11 cellular contexts compared by ENCODE assay signal in genomic region chr2:218992703-218993344, GRCh38. TPM values are rescaled to one million over a fixed set of nuclear protein-coding genes. Genes with fewer than 3 reads are reported as not detected.
DNase-seq lines count a peak whose midpoint lies in the region; ATAC-seq, FAIRE-seq and TF ChIP-seq lines count a peak whose summit lies in the region.
"Had no signal": no experiment of that assay in that cellular context is flagged by ENCODE, and none has a peak within 500 bp of the region (broad histone marks: within the 10 kb centered on the region; RNA-seq: fewer than 3 reads in every experiment).

No MANE protein-coding gene starts in this region.

- no peak overlapping the region for H3K4me3 Mint-ChIP-seq in activated naive CD8-positive, alpha-beta T cell treated with anti-CD3 and anti-CD28 coated beads for 36 hours

- H3K27me3 ChIP-seq in GM23248 (replicated peaks; ENCODE audit: insufficient read depth): peaks cover 76% of the 10 kb centered on the region
- H3K27me3 ChIP-seq in colonic mucosa: peaks cover 81% of the 10 kb centered on the region
- H3K27me3 ChIP-seq in pancreas: peaks cover 0 to 22% (median 0%) of the 10 kb centered on the region in 4 donors

- peak overlapping the region; percentile 32 for H3K4me3 ChIP-seq in AG09309 (ENCODE audit: control insufficient read depth, low read depth, low read length)
- peak overlapping the region; percentile 62 for H3K4me3 ChIP-seq in GM23248
- peak overlapping the region; percentile 16 for H3K4me3 ChIP-seq in colonic mucosa
- H3K4me3 ChIP-seq in pancreas: peak overlapping the region; percentile 10 to 52 (median 27)

- ATAC-seq in pancreas (peak in 3 of 4 donors; percentile 2 to 17 (median 6)), HG03565 (IDR thresholded peaks at IDR 0.05; ENCODE audit: unreplicated experiment) (no peak)

- no peaks in the 10 kb centered on the region for H4K20me1 ChIP-seq in GM23248 (ENCODE audit: insufficient read depth)

- no peak for TF ChIP-seq CTCF in AG09309 (IDR thresholded peaks at IDR 0.05; ENCODE audit: control insufficient read depth, insufficient read depth, low read depth, low read length, missing control alignments)
- TF ChIP-seq CTCF in colonic mucosa (IDR thresholded peaks at IDR 0.05): no peak
- no peak for TF ChIP-seq CTCF in pancreas (IDR thresholded peaks at IDR 0.05)

- H3K36me3 ChIP-seq in GM23248 (ENCODE audit: low read depth): no peaks in the 10 kb centered on the region
- no peaks in the 10 kb centered on the region for H3K36me3 ChIP-seq in colonic mucosa
- no peaks in the 10 kb centered on the region for H3K36me3 ChIP-seq in pancreas

- no peaks in the 10 kb centered on the region for H3K9me3 Mint-ChIP-seq in activated naive CD8-positive, alpha-beta T cell treated with anti-CD3 and anti-CD28 coated beads for 36 hours

- in situ Hi-C loops in GM23248 (cut with MboI): no loop called here

- H3K9me2 ChIP-seq in GM23248 (ENCODE audit: insufficient read depth): no peaks in the 10 kb centered on the region

- no peak for DNase-seq in AG09309 (ENCODE audit: low read depth)
- DNase-seq in GM23248: peak; percentile 34
- DNase-seq in colonic mucosa: no peak
- DNase-seq in pancreas: peak in 2 of 6 donors; percentile 50 to 74
- DNase-seq in NCI-H2029 treated with DMSO at 0.1 percent for 48 hours (lab: John Stamatoyannopoulos, UW): no peak
- DNase-seq in NOMO-1 (lab: John Stamatoyannopoulos, UW; ENCODE audit: unreplicated experiment in 2 of 2): no peak
- DNase-seq in activated naive CD8-positive, alpha-beta T cell treated with anti-CD3 and anti-CD28 coated beads for 36 hours: no peak
- DNase-seq: immature natural killer cell had no signal

- 3 to 4% methylated on average over 42 to 44 of the region's 44 CpGs for WGBS in GM23248 (ENCODE audit: low coverage in 1 of 2, low lambda C conversion rate in 2 of 2, missing lambda C conversion rate in 2 of 2), 2 experiments
- 2% methylated on average over 41 to 44 of the region's 44 CpGs for WGBS in pancreas, 2 donors

- FAIRE-seq in pancreas (lab: Jason Lieb, UNC): no peak
- FAIRE-seq: TTC549 had no signal

- H2AFZ ChIP-seq in GM23248: peak overlapping the region; percentile 42; the same call in 1 of the 2 replicates

- H3K27me3 Mint-ChIP-seq in activated naive CD8-positive, alpha-beta T cell treated with anti-CD3 and anti-CD28 coated beads for 36 hours: peaks cover 90% of the 10 kb centered on the region

- intact Hi-C loops in colonic mucosa (cut with DNase I): no loop called here
- intact Hi-C loops in pancreas (cut with DNase I): no loop called here

- no peak overlapping the region for H3K27ac Mint-ChIP-seq in activated naive CD8-positive, alpha-beta T cell treated with anti-CD3 and anti-CD28 coated beads for 36 hours
- H3K27ac Mint-ChIP-seq: immature natural killer cell had no signal

- H3K4me1 ChIP-seq in GM23248 (ENCODE audit: insufficient read depth) (no peaks in the 10 kb centered on the region), colonic mucosa (peaks cover 15% of the 10 kb centered on the region), pancreas (peaks cover 10 to 15% (median 13%) of the 10 kb centered on the region in 3 donors)

- H3K9me3 ChIP-seq in GM23248 (ENCODE audit: low read depth) (no peaks in the 10 kb centered on the region), colonic mucosa (no peaks in the 10 kb centered on the region), pancreas (no peaks in the 10 kb centered on the region)

- H3K27ac ChIP-seq in GM23248 (no peak overlapping the region), colonic mucosa (no peak overlapping the region), pancreas (no peak overlapping the region)

- H3F3A ChIP-seq in GM23248 (ENCODE audit: insufficient read depth): no peaks in the 10 kb centered on the region

- peaks cover 2% of the 10 kb centered on the region for H3K4me1 Mint-ChIP-seq in activated naive CD8-positive, alpha-beta T cell treated with anti-CD3 and anti-CD28 coated beads for 36 hours

- peak overlapping the region; percentile 70 for H3K4me2 ChIP-seq in GM23248 (ENCODE audit: unreplicated experiment)

- no peaks in the 10 kb centered on the region for H3K79me2 ChIP-seq in GM23248 (ENCODE audit: insufficient read depth)

- no peaks in the 10 kb centered on the region for H3K36me3 Mint-ChIP-seq in activated naive CD8-positive, alpha-beta T cell treated with anti-CD3 and anti-CD28 coated beads for 36 hours
- H3K36me3 Mint-ChIP-seq: immature natural killer cell had no signal

- H3K9ac ChIP-seq in GM23248 (no peak overlapping the region), colonic mucosa (ENCODE audit: low read depth in 2 of 2, low read length in 2 of 2) (no peak overlapping the region)

RNA-seq across cellular contexts. Expression of gene CRYBA2, which starts 0.4 kb away (rescaled TPM):
- not detected in 2 replicates for total RNA-seq in GM23248 (2014; rRNA removed; shearing (Covaris generic))
- polyA plus RNA-seq in GM23248 (2016; fragmentation: Nextera tagmentation; extraction: Ambion mirVana) (not detected in 2 replicates), pancreas (100 to 1,000 TPM in 1 of 2 donors, 10 to 100 TPM in 1; 66.3 to 314 TPM)
- total RNA-seq in colonic mucosa (1 to 10 TPM; 3.4 to 5.5 TPM), pancreas (10 to 100 TPM in 2 of 6 donors, 1 to 10 TPM in 4; 3.7 to 29.6 (median 7.4) TPM)
- not detected for total RNA-seq in activated naive CD8-positive, alpha-beta T cell treated with anti-CD3 and anti-CD28 coated beads for 36 hours
- total RNA-seq: omental fat pad had no signal
- polyA plus RNA-seq: immature natural killer cell had no signal

RNA-seq across cellular contexts. Expression of gene FEV, which starts 7.8 kb away (rescaled TPM):
- not detected in 2 replicates for total RNA-seq in GM23248 (2014; rRNA removed; shearing (Covaris generic))
- polyA plus RNA-seq in GM23248 (2016; fragmentation: Nextera tagmentation; extraction: Ambion mirVana) (not detected in 2 replicates), pancreas (10 to 100 TPM in 1 of 2 donors, 1 to 10 TPM in 1; 3.9 to 32.6 TPM)
- total RNA-seq in colonic mucosa (1 to 10 TPM; 2.9 to 6.5 TPM), pancreas (1 to 10 TPM in 2 of 6 donors, under 1 TPM in 4; 0.35 to 3.1 (median 0.72) TPM)
- total RNA-seq in activated naive CD8-positive, alpha-beta T cell treated with anti-CD3 and anti-CD28 coated beads for 36 hours: not detected
- total RNA-seq: omental fat pad had no signal
- polyA plus RNA-seq: immature natural killer cell had no signal

RNA-seq across cellular contexts. Expression of gene CDK5R2, which starts 33.4 kb away (rescaled TPM):
- not detected in 2 replicates for total RNA-seq in GM23248 (2014; rRNA removed; shearing (Covaris generic))
- polyA plus RNA-seq in GM23248 (2016; fragmentation: Nextera tagmentation; extraction: Ambion mirVana): not detected in 2 replicates
- under 1 TPM; 0.30 to 0.56 TPM for total RNA-seq in colonic mucosa
- 1 to 10 TPM in 2 of 6 donors, under 1 TPM in 4; 0.19 to 1.7 (median 0.65) TPM for total RNA-seq in pancreas
- polyA plus RNA-seq in pancreas: 1 to 10 TPM; 4.2 to 8.6 TPM
- not detected for total RNA-seq in activated naive CD8-positive, alpha-beta T cell treated with anti-CD3 and anti-CD28 coated beads for 36 hours
- total RNA-seq: omental fat pad had no signal
- polyA plus RNA-seq: immature natural killer cell had no signal

RNA-seq across cellular contexts. Expression of gene CFAP65, which starts 48.5 kb away (rescaled TPM):
- not detected in 2 replicates for total RNA-seq in GM23248 (2014; rRNA removed; shearing (Covaris generic))
- polyA plus RNA-seq in GM23248 (2016; fragmentation: Nextera tagmentation; extraction: Ambion mirVana) (0.08 TPM in 1 of 2 replicates, not detected in the other), pancreas (under 1 TPM; 0.19 to 0.38 TPM)
- total RNA-seq in colonic mucosa (1 to 10 TPM in 1 of 2 donors, under 1 TPM in 1; 0.05 to 1.6 TPM), pancreas (under 1 TPM; 0.06 to 0.22 (median 0.12) TPM)
- total RNA-seq in activated naive CD8-positive, alpha-beta T cell treated with anti-CD3 and anti-CD28 coated beads for 36 hours: not detected
- polyA plus RNA-seq: immature natural killer cell had no signal
